11 cellular contexts compared by ENCODE assay signal in genomic region chr1:21268281-21269239, GRCh38. TPM values are rescaled to one million over a fixed set of nuclear protein-coding genes. Genes with fewer than 3 reads are reported as not detected.
DNase-seq lines count a peak whose midpoint lies in the region.
"Had no signal": no experiment of that assay in that cellular context is flagged by ENCODE, and none has a peak within 500 bp of the region (broad histone marks: within the 10 kb centered on the region; RNA-seq: fewer than 3 reads in every experiment).

No MANE protein-coding gene starts in this region.

- peak overlapping the region; percentile 7 for H2BK120ac ChIP-seq in neuronal stem cell (ENCODE audit: low read depth, low read length)

- no peaks in the 10 kb centered on the region for H3K27me3 ChIP-seq in neuronal stem cell (ENCODE audit: control insufficient read depth in 3 of 3, insufficient read depth in 3 of 3, low read depth in 1 of 3, low read length in 3 of 3)
- H3K27me3 ChIP-seq: BLaER1, esophagus squamous epithelium had no signal

- H3K9ac ChIP-seq in neuronal stem cell (ENCODE audit: low read depth, low read length, poor library complexity) = peak overlapping the region; percentile 26
- H3K9ac ChIP-seq: BLaER1, KMS-11 had no signal

- no peak overlapping the region for H3K4me3 ChIP-seq in neuronal stem cell (ENCODE audit: low read length in 2 of 2)
- H3K4me3 ChIP-seq: BLaER1, esophagus squamous epithelium had no signal

- no peak overlapping the region for H3K27ac ChIP-seq in neuronal stem cell (replicated peaks; ENCODE audit: low read length)
- H3K27ac ChIP-seq: BLaER1, KMS-11 had no signal

- peak overlapping the region; percentile 27 for H3K18ac ChIP-seq in neuronal stem cell (ENCODE audit: low read length)

- H2BK12ac ChIP-seq in neuronal stem cell (ENCODE audit: low read length) = no peak overlapping the region

- H3K9me3 ChIP-seq in neuronal stem cell (replicated peaks in 1 of 2; ENCODE audit: control insufficient read depth in 2 of 2, insufficient read depth in 1 of 2, low read depth in 1 of 2, low read length in 2 of 2) = no peaks in the 10 kb centered on the region
- H3K9me3 ChIP-seq: esophagus squamous epithelium had no signal

- H3K23ac ChIP-seq in neuronal stem cell (ENCODE audit: low read depth, low read length, poor library complexity) = peak overlapping the region; percentile 10

- H3K4me1 ChIP-seq in neuronal stem cell (ENCODE audit: control insufficient read depth in 2 of 2, insufficient read depth in 1 of 2, low read depth in 1 of 2, low read length in 2 of 2) = peaks cover 0 to 2% of the 10 kb centered on the region in 2 donors

- H3K4me2 ChIP-seq in neuronal stem cell (ENCODE audit: insufficient read depth, low read length, poor library complexity, severe bottlenecking) = no peak overlapping the region
- H3K4me2 ChIP-seq: BLaER1, KMS-11 had no signal

- no peaks in the 10 kb centered on the region for H3K79me1 ChIP-seq in neuronal stem cell (ENCODE audit: low read depth, low read length)

- H3K4ac ChIP-seq in neuronal stem cell (ENCODE audit: low read length) = no peak overlapping the region

- no peak overlapping the region for H4K8ac ChIP-seq in neuronal stem cell (ENCODE audit: low read depth, low read length)

- H2AK5ac ChIP-seq in neuronal stem cell (ENCODE audit: low read depth, low read length) = peak overlapping the region; percentile 65

- H4K91ac ChIP-seq in neuronal stem cell (ENCODE audit: low read depth, low read length, poor library complexity) = no peak overlapping the region

- peaks cover 4 to 55% of the 10 kb centered on the region in 2 donors for H3K36me3 ChIP-seq in neuronal stem cell (replicated peaks in 1 of 2; ENCODE audit: control insufficient read depth in 2 of 2, insufficient read depth in 2 of 2, low read length in 2 of 2)

- no peak overlapping the region for H2AFZ ChIP-seq in neuronal stem cell (ENCODE audit: low read length)

- WGBS in neuronal stem cell (ENCODE audit: extremely low coverage in 2 of 2, insufficient read length in 2 of 2, insufficient replicate concordance in 1 of 2), 2 donors = no CpG with 5 or more reads among the region's 17 CpGs

- H2BK15ac ChIP-seq in neuronal stem cell (ENCODE audit: low read length) = no peak overlapping the region

- DNase-seq in COLO668 (lab: John Stamatoyannopoulos, UW; ENCODE audit: unreplicated experiment) (peak; percentile 99), NCI-H1105 (lab: John Stamatoyannopoulos, UW) (peak; percentile 71), cerebellum (ENCODE audit: low spot score) (peak; percentile 73), neuronal stem cell (ENCODE audit: low spot score) (no peak), nucleus accumbens (lab: John Stamatoyannopoulos, UW) (no peak), SIG-M5 (lab: John Stamatoyannopoulos, UW) (no peak), activated gamma-delta T cell (lab: John Stamatoyannopoulos, UW) (no peak), globus pallidus (ENCODE audit: low spot score) (no peak)
- DNase-seq: esophagus squamous epithelium had no signal

- no peak overlapping the region for H2BK5ac ChIP-seq in neuronal stem cell (ENCODE audit: low read length)

- H3K14ac ChIP-seq in neuronal stem cell (ENCODE audit: low read length) = no peak overlapping the region

RNA-seq across cellular contexts. Expression of gene ECE1, which starts 21.7 kb away (rescaled TPM):
- total RNA-seq in cerebellum = 12.6 TPM
- 10.7 TPM for polyA plus RNA-seq in neuronal stem cell (2013, experiment 1 of 2)
- polyA plus RNA-seq in neuronal stem cell (2013, experiment 2 of 2) = 10.7 TPM

Comparison
In these comparisons a context has a peak if more than half of its experiments do, and no peak if none do; other contexts are left out.
1. DNase-seq: peak in COLO668 (single experiment), NCI-H1105 (single experiment) and cerebellum (single experiment); none in neuronal stem cell (single experiment), nucleus accumbens (0 of 56), SIG-M5 (single experiment), activated gamma-delta T cell (single experiment) and globus pallidus (single experiment).